In genomic region chr18:5419601-5420000, GRCh38 we compare ENCODE assay signal across 26 cellular contexts.
"Had no signal": no experiment of that assay in that cellular context is flagged by ENCODE, and none has a peak within 500 bp of the region (broad histone marks: within the 10 kb centered on the region; RNA-seq: fewer than 3 reads in every experiment).

No MANE protein-coding gene starts in this region.

- H3K4me3 ChIP-seq: SK-N-MC had no signal

- H3K4me3 Mint-ChIP-seq: activated CD4-positive, alpha-beta memory T cell treated with anti-CD3 and anti-CD28 coated beads, Interleukin-2, amount 10 ng/mL, durations not matched to agents 7 days and 5 days; activated naive CD4-positive, alpha-beta T cell treated with anti-CD3 and anti-CD28 coated beads for 36 hours; activated naive CD8-positive, alpha-beta T cell treated with anti-CD3 and anti-CD28 coated beads for 36 hours; activated T-helper 17 cell treated with anti-CD3 and anti-CD28 coated beads, Interleukin-2, amount 50 U/mL, for 72 hours; IgD-negative memory B cell; T-cell had no signal

- H3K27ac ChIP-seq: SK-N-MC, VCaP had no signal

- H3K36me3 Mint-ChIP-seq: activated naive CD8-positive, alpha-beta T cell treated with anti-CD3 and anti-CD28 coated beads for 36 hours; IgD-negative memory B cell; T-cell had no signal

- H3K9me3 Mint-ChIP-seq: activated CD4-positive, alpha-beta memory T cell treated with anti-CD3 and anti-CD28 coated beads, Interleukin-2, amount 10 ng/mL, durations not matched to agents 7 days and 5 days; activated naive CD4-positive, alpha-beta T cell treated with anti-CD3 and anti-CD28 coated beads for 36 hours; activated naive CD8-positive, alpha-beta T cell treated with anti-CD3 and anti-CD28 coated beads for 36 hours; activated T-helper 17 cell treated with anti-CD3 and anti-CD28 coated beads, Interleukin-2, amount 50 U/mL, for 72 hours; IgD-negative memory B cell; T-cell had no signal

- DNase-seq: activated CD4-positive, alpha-beta memory T cell treated with anti-CD3 and anti-CD28 coated beads, Interleukin-2, amount 10 ng/mL, durations not matched to agents 7 days and 5 days; activated CD4-positive, alpha-beta T cell treated with anti-CD3 and anti-CD28 coated beads, Interleukin-2, amount 50 U/mL, for 1 hour; activated CD4-positive, CD25-positive, alpha-beta regulatory T cell; activated gamma-delta T cell; activated naive CD4-positive, alpha-beta T cell treated with anti-CD3 and anti-CD28 coated beads for 36 hours; activated naive CD8-positive, alpha-beta T cell treated with anti-CD3 and anti-CD28 coated beads for 36 hours; activated T-cell treated with anti-CD3 and anti-CD28 coated beads for 4 hours; activated T-cell treated with anti-CD3 and anti-CD28 coated beads, Interleukin-2, amount 50 U/mL, for 48 hours; KG1; NCI-H1048; NCI-H1694; NCI-H2029; NCI-H2107; NCI-H2171 treated with DMSO at 0.1 percent for 48 hours; NCI-H226; NCI-H526; NCI-H774; RPMI8226; T-cell; T-helper 2 cell had no signal

- H3K27ac Mint-ChIP-seq: activated CD4-positive, alpha-beta memory T cell treated with anti-CD3 and anti-CD28 coated beads, Interleukin-2, amount 10 ng/mL, durations not matched to agents 7 days and 5 days; activated naive CD4-positive, alpha-beta T cell treated with anti-CD3 and anti-CD28 coated beads for 36 hours; activated naive CD8-positive, alpha-beta T cell treated with anti-CD3 and anti-CD28 coated beads for 36 hours; activated T-helper 17 cell treated with anti-CD3 and anti-CD28 coated beads, Interleukin-2, amount 50 U/mL, for 72 hours; IgD-negative memory B cell; T-cell had no signal

- ATAC-seq: activated T-helper 17 cell treated with anti-CD3 and anti-CD28 coated beads, Interleukin-2, amount 50 U/mL, for 72 hours; Panc1; Right ventricle myocardium inferior; T-cell had no signal

- H3K4me1 Mint-ChIP-seq: activated CD4-positive, alpha-beta memory T cell treated with anti-CD3 and anti-CD28 coated beads, Interleukin-2, amount 10 ng/mL, durations not matched to agents 7 days and 5 days; activated naive CD8-positive, alpha-beta T cell treated with anti-CD3 and anti-CD28 coated beads for 36 hours; activated T-helper 17 cell treated with anti-CD3 and anti-CD28 coated beads, Interleukin-2, amount 50 U/mL, for 72 hours; T-cell had no signal
